In the genomic region with DNA sequence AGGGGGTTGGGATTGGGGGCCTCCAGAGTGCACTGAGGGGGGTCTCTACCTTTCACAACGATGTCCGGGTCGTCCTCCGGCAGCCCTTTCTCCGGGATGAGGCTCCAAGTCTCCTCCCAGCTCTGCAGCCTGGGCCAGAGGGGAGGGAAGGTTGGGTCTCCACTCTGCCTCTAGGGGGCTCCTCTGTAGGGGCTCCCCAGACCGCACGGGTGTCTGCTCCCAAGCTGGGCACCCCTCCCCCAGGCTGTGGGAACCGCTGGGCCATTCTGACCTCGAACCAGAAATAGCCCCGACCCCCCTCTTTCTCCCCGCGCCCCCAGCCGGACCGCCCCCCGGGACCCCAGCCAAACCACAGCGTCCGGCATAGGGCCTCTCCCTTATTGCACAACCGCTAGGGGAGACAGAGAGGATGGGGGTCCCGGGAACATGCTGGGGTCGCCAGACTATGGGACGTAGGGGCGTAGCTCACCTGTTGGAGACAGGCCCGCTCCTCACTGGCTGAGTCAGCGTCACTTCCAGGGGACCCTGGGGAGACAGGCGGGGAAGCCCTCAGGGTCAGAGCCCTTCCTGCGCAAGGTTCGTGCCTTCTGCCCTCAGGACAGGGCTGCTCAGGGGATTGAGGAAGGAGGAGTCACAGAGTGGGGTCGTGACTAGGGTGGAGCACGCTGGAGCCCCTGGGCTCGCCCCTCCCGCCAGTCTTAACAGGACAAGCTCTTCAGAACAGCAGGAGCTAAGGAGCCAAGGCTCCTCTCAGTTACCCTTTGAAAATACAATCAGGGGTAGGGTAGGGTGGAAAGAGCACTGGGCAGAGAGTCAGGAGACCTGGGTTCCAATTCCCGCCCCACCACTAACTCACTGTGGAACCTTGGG, we compare ENCODE assay signal across 8 cellular contexts. TPM values are rescaled to one million over a fixed set of nuclear protein-coding genes. Genes with fewer than 3 reads are reported as not detected.
DNase-seq lines count a peak whose midpoint lies in the region; ATAC-seq and TF ChIP-seq lines count a peak whose summit lies in the region.

No MANE protein-coding gene starts in this region.

- H3K4me1 Mint-ChIP-seq in CD14-positive monocyte (peaks cover 55% of the 10 kb centered on the region), H9 (peaks cover 31 to 41% of the 10 kb centered on the region in 2 experiments), WTC11 (peaks cover 40% of the 10 kb centered on the region)

- no peaks in the 10 kb centered on the region; the same call in 1 of the 2 replicates for H3K79me2 ChIP-seq in H9 (ENCODE audit: insufficient read depth, low read length)

- H3K27me3 ChIP-seq in H9 (ENCODE audit: insufficient read depth, low read length) (no peaks in the 10 kb centered on the region), prostate gland (replicated peaks; ENCODE audit: insufficient read depth) (no peaks in the 10 kb centered on the region)

- peak overlapping the region; percentile 80 for H3K4me2 ChIP-seq in H9 (ENCODE audit: insufficient read depth, insufficient read length, low read length)

- no peak overlapping the region for H2AFZ ChIP-seq in H9 (ENCODE audit: low read length)

- no peaks in the 10 kb centered on the region for H4K20me1 ChIP-seq in H9 (ENCODE audit: control insufficient read depth, insufficient read depth, insufficient read length)

- TF ChIP-seq POLR2A in prostate gland (IDR thresholded peaks at IDR 0.05) = no peak

- H3K27ac ChIP-seq in H9 (ENCODE audit: insufficient read length, low read depth, low read length) = no peak overlapping the region
- peak overlapping the region; percentile 85 to 98 for H3K27ac ChIP-seq in prostate gland

- H3K4me1 ChIP-seq in H9 (ENCODE audit: insufficient read depth, low read length) (peaks cover 4% of the 10 kb centered on the region; the same call in 1 of the 2 replicates), prostate gland (replicated peaks) (peaks cover 9% of the 10 kb centered on the region)

- H3T11ph ChIP-seq in H9 (ENCODE audit: low read length) = no peak overlapping the region

- DNase-seq in CD14-positive monocyte (ENCODE audit: low spot score) (no peak), H9 (peak; percentile 89), WTC11 (ENCODE audit: low spot score) (peak; percentile 75), germinal center (ENCODE audit: low spot score) (peak; percentile 72), prostate gland (ENCODE audit: low spot score) (peak; percentile 19), NCI-H2081 (lab: John Stamatoyannopoulos, UW) (no peak), NCI-H1092 (lab: John Stamatoyannopoulos, UW) (no peak)

- intact Hi-C loops in CD14-positive monocyte (cut with micrococcal nuclease) (no loop called here), prostate gland (cut with DNase I) (loop anchor here (10.0 kb wide), 1 partner anchor 249 kb away; a partner anchor contains a TSS)

- no peak overlapping the region for H3K9ac ChIP-seq in H9 (ENCODE audit: extremely low read depth, insufficient read length, low read length)

- no peaks in the 10 kb centered on the region for H3K9me3 ChIP-seq in H9 (ENCODE audit: control insufficient read depth, low read depth, low read length)
- H3K9me3 ChIP-seq in prostate gland = no peaks in the 10 kb centered on the region

- H3K9me3 Mint-ChIP-seq in CD14-positive monocyte (peaks cover 0 to 27% (median 14%) of the 10 kb centered on the region in 7 donors), H9 (no peaks in the 10 kb centered on the region), WTC11 (no peaks in the 10 kb centered on the region)

- H4K91ac ChIP-seq in H9 (ENCODE audit: insufficient read length, low read depth, low read length) = no peak overlapping the region

- H3K4ac ChIP-seq in H9 (ENCODE audit: low read depth, low read length) = no peak overlapping the region

- ATAC-seq in WTC11 (peak; percentile 9), GM21786 (IDR thresholded peaks at IDR 0.05; ENCODE audit: unreplicated experiment) (no peak)

- H4K5ac ChIP-seq in H9 (ENCODE audit: insufficient read length, low read depth, low read length) = no peak overlapping the region

- H2BK20ac ChIP-seq in H9 (ENCODE audit: low read depth, low read length, poor library complexity, severe bottlenecking) = no peak overlapping the region

- no peak overlapping the region for H2BK5ac ChIP-seq in H9 (ENCODE audit: insufficient read length, low read length)

- H3K4me3 Mint-ChIP-seq in CD14-positive monocyte (peak overlapping the region; percentile 41 to 78), H9 (peak overlapping the region; percentile 77 to 82), WTC11 (peak overlapping the region; percentile 64)

- CTCF ChIA-PET in WTC11 (lab: Charles Lee) = interaction anchor here (0.6 to 3.2 kb wide), 29 partner anchors 9 to 150 kb away, joined by 3 to 31 read pairs (median 5); a partner anchor contains a TSS

- WGBS in H9 (ENCODE audit: extremely low coverage, insufficient read length, low lambda C conversion rate) = no CpG with 5 or more reads among the region's 32 CpGs
- 5% methylated on average over 32 of the region's 32 CpGs for WGBS in prostate gland

- TF ChIP-seq CTCF in CD14-positive monocyte (IDR thresholded peaks at IDR 0.05) = peak; percentile 53
- TF ChIP-seq CTCF in H9 (conservative IDR thresholded peaks at IDR 0.05) = peak; percentile 80
- TF ChIP-seq CTCF in WTC11 (IDR thresholded peaks at IDR 0.05) = peak; percentile 52
- peak in 2 of 4 experiments; percentile 29 to 34 for TF ChIP-seq CTCF in prostate gland (IDR thresholded peaks at IDR 0.05)

- H4K8ac ChIP-seq in H9 (replicated peaks; ENCODE audit: insufficient read length, low read depth, low read length) = no peak overlapping the region

- H3K27me3 Mint-ChIP-seq in CD14-positive monocyte (ENCODE audit: low read depth in 3 of 3) (peaks cover 59 to 75% (median 74%) of the 10 kb centered on the region in 3 donors), H9 (ENCODE audit: low read depth) (peaks cover 4% of the 10 kb centered on the region; the same call in 1 of the 2 replicates), WTC11 (ENCODE audit: low read depth) (peaks cover 3% of the 10 kb centered on the region)

- H3K56ac ChIP-seq in H9 (ENCODE audit: insufficient read length, low read depth, low read length) = no peak overlapping the region

- H3K18ac ChIP-seq in H9 (ENCODE audit: insufficient read length, low read depth, low read length) = no peak overlapping the region

- no peak overlapping the region for H2AK5ac ChIP-seq in H9 (ENCODE audit: insufficient read length, low read length)

- H3K27ac Mint-ChIP-seq in CD14-positive monocyte (peak overlapping the region in 5 of 7 donors; percentile 43 to 76 (median 50)), H9 (no peak overlapping the region), WTC11 (peak overlapping the region; percentile 63; the same call in 1 of the 2 replicates)

- POLR2A ChIA-PET in WTC11 (lab: Charles Lee) = interaction anchor here (0.6 to 1.9 kb wide), 4 partner anchors 10 to 96 kb away, joined by 3 to 6 read pairs (median 3); a partner anchor contains a TSS

- H3K23ac ChIP-seq in H9 (ENCODE audit: insufficient read length, low read depth, low read length) = no peak overlapping the region

- peaks cover 0 to 12% of the 10 kb centered on the region in 2 donors for H3K36me3 ChIP-seq in prostate gland

- H3K36me3 Mint-ChIP-seq in CD14-positive monocyte = peaks cover 13 to 18% of the 10 kb centered on the region in 2 donors
- H3K36me3 Mint-ChIP-seq in H9 (ENCODE audit: insufficient read depth in 1 of 3, low read depth in 3 of 3) = peaks cover 9 to 20% (median 14%) of the 10 kb centered on the region in 3 experiments
- H3K36me3 Mint-ChIP-seq in WTC11 = peaks cover 6% of the 10 kb centered on the region

- H2BK120ac ChIP-seq in H9 (ENCODE audit: low read depth, low read length, poor library complexity, severe bottlenecking) = no peak overlapping the region

- peak overlapping the region; percentile 17 to 66 for H3K4me3 ChIP-seq in prostate gland

- H2BK15ac ChIP-seq in H9 (ENCODE audit: low read depth, low read length) = no peak overlapping the region

- no peak overlapping the region for H2BK12ac ChIP-seq in H9 (ENCODE audit: insufficient read length, low read depth, low read length)

- H3K14ac ChIP-seq in H9 (ENCODE audit: insufficient read depth, low read length) = no peak overlapping the region; the same call in 1 of the 2 replicates

- peaks cover 30% of the 10 kb centered on the region for H3K23me2 ChIP-seq in H9 (ENCODE audit: insufficient read length, low read depth, low read length, poor library complexity, severe bottlenecking)

- no peaks in the 10 kb centered on the region for H3K79me1 ChIP-seq in H9 (ENCODE audit: insufficient read depth, low read depth, low read length, poor library complexity, severe bottlenecking)

TF ChIP-seq in WTC11, 78 proteins besides CTCF, POLR2A, EP300 and RAD21:
- TF ChIP-seq ZNF232 (CRISPR knock-in tag; IDR thresholded peaks at IDR 0.05) = no peak
- 0 out of 2 replicates have a peak, but pooled peaks have one; percentile 22 for TF ChIP-seq GTF2I (CRISPR knock-in tag; conservative IDR thresholded peaks at IDR 0.05)

RNA-seq across cellular contexts. Expression of a gene that starts 2.7 kb away (rescaled TPM):
- polyA plus RNA-seq in CD14-positive monocyte = under 1 TPM; 0.38 to 0.41 TPM
- total RNA-seq in H9 (2021) (21.4 and 22.3 TPM in 2 replicates), WTC11 (2021) (33.0 to 40.2 TPM (median 35.6 TPM) in 3 replicates), prostate gland (100 to 1,000 TPM in 1 of 2 donors, 10 to 100 TPM in 1; 87.4 to 102 TPM)

RNA-seq across cellular contexts. Expression of a gene that starts 7.5 kb away (rescaled TPM):
- polyA plus RNA-seq in CD14-positive monocyte = under 1 TPM in 1 of 2 donors, not detected in 1; 0.13 TPM
- total RNA-seq in H9 (2021) (1.0 TPM in 2 replicates), WTC11 (2021) (3.7 to 4.4 TPM (median 4.2 TPM) in 3 replicates), prostate gland (1 to 10 TPM; 1.2 to 10.0 TPM)

RNA-seq across cellular contexts. Expression of a gene that starts 8.2 kb away (rescaled TPM):
- polyA plus RNA-seq in CD14-positive monocyte = under 1 TPM in 1 of 2 donors, not detected in 1; 0.24 TPM
- 7.5 and 7.7 TPM in 2 replicates for total RNA-seq in H9 (2021)
- 12.1 to 12.7 TPM (median 12.7 TPM) in 3 replicates for total RNA-seq in WTC11 (2021)
- 1 to 10 TPM; 1.9 to 9.9 TPM for total RNA-seq in prostate gland

RNA-seq across cellular contexts. Expression of a gene that starts 15.0 kb away (rescaled TPM):
- under 1 TPM; 0.31 to 0.47 TPM for polyA plus RNA-seq in CD14-positive monocyte
- total RNA-seq in H9 (2021) (20.4 and 22.0 TPM in 2 replicates), WTC11 (2021) (22.1 to 26.7 TPM (median 22.2 TPM) in 3 replicates), prostate gland (10 to 100 TPM; 36.8 to 57.7 TPM)

Comparison
In these comparisons a context has a peak if more than half of its experiments do, and no peak if none do; other contexts are left out.
1. DNase-seq: peak in H9 (single experiment), WTC11 (single experiment), germinal center (single experiment) and prostate gland (single experiment); none in CD14-positive monocyte (single experiment), NCI-H2081 (0 of 2) and NCI-H1092 (single experiment).
2. H3K27ac Mint-ChIP-seq: peak in CD14-positive monocyte (5 of 7) and WTC11 (single experiment); none in H9 (0 of 3).
3. Peak in every context shown above with its lines, with median percentiles within 50 percentile points of each other: H3K4me3 Mint-ChIP-seq.